9 cellular contexts compared by ENCODE assay signal in the genomic region with DNA sequence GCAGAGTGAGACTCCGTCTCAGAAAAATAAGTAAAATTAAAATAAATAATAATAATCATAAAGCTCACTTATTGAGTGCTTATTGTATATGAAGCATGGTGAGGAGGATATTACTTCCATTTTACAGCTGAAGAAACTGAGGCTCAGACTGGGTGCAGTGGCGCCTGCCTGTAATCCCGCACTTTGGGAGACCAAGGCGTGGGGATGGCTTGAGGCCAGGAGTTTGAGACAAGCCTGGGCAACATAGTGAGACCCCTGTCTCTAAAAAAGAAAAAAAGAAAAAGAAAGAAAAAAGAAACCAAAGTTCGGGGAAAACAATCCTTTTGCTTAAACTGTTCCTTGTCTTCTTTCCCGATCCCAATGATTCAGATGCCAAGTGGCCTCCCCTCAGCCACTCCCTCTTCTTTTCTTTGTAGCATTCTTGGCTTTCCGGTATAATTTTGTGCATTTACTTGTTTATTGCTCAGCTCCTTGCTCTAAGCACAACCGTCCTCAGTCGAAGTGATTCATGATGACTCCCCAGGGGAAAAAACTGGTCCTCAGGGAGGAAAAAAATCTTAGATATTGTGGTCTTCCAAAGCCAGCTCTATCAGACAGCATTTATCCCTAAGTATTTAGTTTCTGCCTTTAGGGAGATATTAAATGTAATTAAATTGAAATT. TPM values are rescaled to one million over a fixed set of nuclear protein-coding genes. Genes with fewer than 3 reads are reported as not detected.
A peak's percentile ranks its signal among the peaks of the same experiment; 100 is the strongest.
DNase-seq lines count a peak whose midpoint lies in the region; ATAC-seq and TF ChIP-seq lines count a peak whose summit lies in the region.
"Had no signal": no experiment of that assay in that cellular context is flagged by ENCODE, and none has a peak within 500 bp of the region (broad histone marks: within the 10 kb centered on the region; RNA-seq: fewer than 3 reads in every experiment).

No MANE protein-coding gene starts in this region.

- H3K4me3 ChIP-seq in fibroblast of lung (replicated peaks in 1 of 4; ENCODE audit: control extremely low read depth in 1 of 4, insufficient read depth in 1 of 4, low read depth in 3 of 4, low read length in 4 of 4) (peak overlapping the region in 2 of 4 experiments; percentile 6 to 35), skin epidermis (peak overlapping the region in 5 of 7 experiments; percentile 0 to 86 (median 8)), neuronal stem cell (ENCODE audit: low read length in 2 of 2) (no peak overlapping the region)

- H3K9me3 ChIP-seq in fibroblast of lung (ENCODE audit: control insufficient read depth, insufficient read depth, low read depth, low read length) (no peaks in the 10 kb centered on the region), neuronal stem cell (replicated peaks in 1 of 2; ENCODE audit: control insufficient read depth in 2 of 2, insufficient read depth in 1 of 2, low read depth in 1 of 2, low read length in 2 of 2) (peaks cover 0 to 2% of the 10 kb centered on the region in 2 donors)
- H3K9me3 ChIP-seq: lower lobe of right lung had no signal

- no peak overlapping the region for H3K14ac ChIP-seq in neuronal stem cell (ENCODE audit: low read length)

- no peak overlapping the region for H3K4me3 Mint-ChIP-seq in activated T-helper 17 cell treated with anti-CD3 and anti-CD28 coated beads, Interleukin-2, amount 50 U/mL, for 72 hours
- H3K4me3 Mint-ChIP-seq in naive thymus-derived CD8-positive, alpha-beta T cell: peak overlapping the region in 3 of 10 donors; percentile 26 to 57 (median 39)

- no peak overlapping the region for H4K91ac ChIP-seq in neuronal stem cell (ENCODE audit: low read depth, low read length, poor library complexity)

- H3K27ac Mint-ChIP-seq in activated T-helper 17 cell treated with anti-CD3 and anti-CD28 coated beads, Interleukin-2, amount 50 U/mL, for 72 hours: no peak overlapping the region
- no peak overlapping the region for H3K27ac Mint-ChIP-seq in naive thymus-derived CD8-positive, alpha-beta T cell

- H3K18ac ChIP-seq in neuronal stem cell (ENCODE audit: low read length): no peak overlapping the region

- H3K79me2 ChIP-seq in fibroblast of lung (ENCODE audit: control insufficient read depth, insufficient read depth, low read length): peaks cover 12% of the 10 kb centered on the region

- no CpG with 5 or more reads among the region's 9 CpGs for WGBS in neuronal stem cell (ENCODE audit: extremely low coverage in 2 of 2, insufficient read length in 2 of 2, insufficient replicate concordance in 1 of 2), 2 donors

- H3K36me3 ChIP-seq in fibroblast of lung (ENCODE audit: control insufficient read depth, insufficient read depth, low read length): peaks cover 10% of the 10 kb centered on the region
- H3K36me3 ChIP-seq in neuronal stem cell (replicated peaks in 1 of 2; ENCODE audit: control insufficient read depth in 2 of 2, insufficient read depth in 2 of 2, low read length in 2 of 2): peaks cover 28 to 47% of the 10 kb centered on the region in 2 donors

- no peak overlapping the region for H2AK5ac ChIP-seq in neuronal stem cell (ENCODE audit: low read depth, low read length)

- H3K4me1 Mint-ChIP-seq in activated T-helper 17 cell treated with anti-CD3 and anti-CD28 coated beads, Interleukin-2, amount 50 U/mL, for 72 hours: peaks cover 11% of the 10 kb centered on the region
- peaks cover 8 to 40% (median 22%) of the 10 kb centered on the region in 4 donors for H3K4me1 Mint-ChIP-seq in naive thymus-derived CD8-positive, alpha-beta T cell

- no peak for ATAC-seq in activated T-helper 17 cell treated with anti-CD3 and anti-CD28 coated beads, Interleukin-2, amount 50 U/mL, for 72 hours (replicated peaks)
- ATAC-seq in naive thymus-derived CD8-positive, alpha-beta T cell: no peak

- H3K9ac ChIP-seq in fibroblast of lung (ENCODE audit: insufficient read depth, low read length) (no peak overlapping the region), neuronal stem cell (ENCODE audit: low read depth, low read length, poor library complexity) (no peak overlapping the region)

- no peak for TF ChIP-seq CTCF in fibroblast of lung (conservative IDR thresholded peaks at IDR 0.05 in 1 of 2, IDR thresholded peaks at IDR 0.05 in 1 of 2; ENCODE audit: low read depth in 1 of 2, low read length in 2 of 2)

- no peak overlapping the region for H3K23ac ChIP-seq in neuronal stem cell (ENCODE audit: low read depth, low read length, poor library complexity)

- H2AFZ ChIP-seq in fibroblast of lung (ENCODE audit: low read length) (no peak overlapping the region), neuronal stem cell (ENCODE audit: low read length) (no peak overlapping the region)

- H2BK12ac ChIP-seq in neuronal stem cell (ENCODE audit: low read length): no peak overlapping the region

- H3K27ac ChIP-seq in fibroblast of lung (ENCODE audit: insufficient read depth, low read length): peak overlapping the region; percentile 27
- H3K27ac ChIP-seq in skin epidermis: peak overlapping the region in 18 of 21 experiments; percentile 10 to 96 (median 82)
- no peak overlapping the region for H3K27ac ChIP-seq in neuronal stem cell (replicated peaks; ENCODE audit: low read length)

- DNase-seq in GM03348 (ENCODE audit: low spot score) (peak; percentile 85), SW480 (ENCODE audit: low spot score) (peak; percentile 26), fibroblast of lung (ENCODE audit: low read depth in 2 of 2) (peak; percentile 73 to 88), neuronal stem cell (ENCODE audit: low spot score) (no peak)
- DNase-seq in activated naive CD4-positive, alpha-beta T cell treated with Interleukin-2 at 50 U/mL for 16 hours: no peak
- no peak for DNase-seq in naive thymus-derived CD8-positive, alpha-beta T cell

- H3K4ac ChIP-seq in neuronal stem cell (ENCODE audit: low read length): no peak overlapping the region

- no peak overlapping the region for H2BK5ac ChIP-seq in neuronal stem cell (ENCODE audit: low read length)

- no peaks in the 10 kb centered on the region for H4K20me1 ChIP-seq in fibroblast of lung (ENCODE audit: control insufficient read depth, extremely low read depth, insufficient read depth, low read length)

- peaks cover 48% of the 10 kb centered on the region for H3K36me3 Mint-ChIP-seq in activated T-helper 17 cell treated with anti-CD3 and anti-CD28 coated beads, Interleukin-2, amount 50 U/mL, for 72 hours (ENCODE audit: low read depth)
- H3K36me3 Mint-ChIP-seq in naive thymus-derived CD8-positive, alpha-beta T cell: peaks cover 0 to 26% (median 11%) of the 10 kb centered on the region in 3 donors

- no peak overlapping the region for H4K8ac ChIP-seq in neuronal stem cell (ENCODE audit: low read depth, low read length)

- no peak overlapping the region for H2BK15ac ChIP-seq in neuronal stem cell (ENCODE audit: low read length)

- peak overlapping the region; percentile 48 for H3K4me2 ChIP-seq in fibroblast of lung (ENCODE audit: extremely low read depth, insufficient read depth, low read length)
- H3K4me2 ChIP-seq in neuronal stem cell (ENCODE audit: insufficient read depth, low read length, poor library complexity, severe bottlenecking): no peak overlapping the region

- no peak overlapping the region for H2BK120ac ChIP-seq in neuronal stem cell (ENCODE audit: low read depth, low read length)

- POLR2A ChIA-PET in naive thymus-derived CD8-positive, alpha-beta T cell (lab: Charles Lee): interaction anchor here (0.7 to 12.3 kb wide), 6 partner anchors 15 to 308 kb away, joined by 3 to 116 read pairs (median 53); a partner anchor contains a TSS

- no peaks in the 10 kb centered on the region for H3K9me3 Mint-ChIP-seq in activated T-helper 17 cell treated with anti-CD3 and anti-CD28 coated beads, Interleukin-2, amount 50 U/mL, for 72 hours
- H3K9me3 Mint-ChIP-seq in naive thymus-derived CD8-positive, alpha-beta T cell: no peaks in the 10 kb centered on the region

- no peaks in the 10 kb centered on the region for H3K27me3 Mint-ChIP-seq in activated T-helper 17 cell treated with anti-CD3 and anti-CD28 coated beads, Interleukin-2, amount 50 U/mL, for 72 hours
- H3K27me3 Mint-ChIP-seq in naive thymus-derived CD8-positive, alpha-beta T cell: no peaks in the 10 kb centered on the region

- H3K4me1 ChIP-seq in fibroblast of lung (ENCODE audit: control insufficient read depth, extremely low read depth, insufficient read depth, low read length) (peaks cover 9% of the 10 kb centered on the region), neuronal stem cell (ENCODE audit: control insufficient read depth in 2 of 2, insufficient read depth in 1 of 2, low read depth in 1 of 2, low read length in 2 of 2) (peaks cover 6 to 8% of the 10 kb centered on the region in 2 donors)

- H3K79me1 ChIP-seq in neuronal stem cell (ENCODE audit: low read depth, low read length): peaks cover 17% of the 10 kb centered on the region

- H3K27me3 ChIP-seq in fibroblast of lung (ENCODE audit: control insufficient read depth, insufficient read depth, low read length): no peaks in the 10 kb centered on the region
- H3K27me3 ChIP-seq in neuronal stem cell (ENCODE audit: control insufficient read depth in 3 of 3, insufficient read depth in 3 of 3, low read depth in 1 of 3, low read length in 3 of 3): no peaks in the 10 kb centered on the region

RNA-seq across cellular contexts. Expression of a gene that starts 1.0 kb away (rescaled TPM):
- 296 and 385 TPM in 2 replicates for total RNA-seq in fibroblast of lung
- polyA plus RNA-seq in fibroblast of lung: 169 and 236 TPM in 2 replicates
- polyA plus RNA-seq in fibroblast of lung (2012): 190 and 275 TPM in 2 replicates
- 106 and 110 TPM in 2 replicates for polyA minus RNA-seq in fibroblast of lung (ENCODE audit: low replicate concordance)
- 100 to 1,000 TPM; 174 to 235 TPM for total RNA-seq in activated T-helper 17 cell treated with anti-CD3 and anti-CD28 coated beads, Interleukin-2, amount 50 U/mL, for 72 hours
- polyA plus RNA-seq in neuronal stem cell (2013, experiment 1 of 2): 165 TPM
- polyA plus RNA-seq in neuronal stem cell (2013, experiment 2 of 2): 159 TPM
- 100 to 1,000 TPM; 363 to 378 TPM for total RNA-seq in naive thymus-derived CD8-positive, alpha-beta T cell
- polyA plus RNA-seq in naive thymus-derived CD8-positive, alpha-beta T cell: 100 to 1,000 TPM; 226 to 282 (median 269) TPM

RNA-seq across cellular contexts. Expression of a gene that starts 9.2 kb away (rescaled TPM):
- total RNA-seq in fibroblast of lung: 2.6 and 3.3 TPM in 2 replicates
- polyA plus RNA-seq in fibroblast of lung: 0.68 and 0.88 TPM in 2 replicates
- 2.8 and 3.2 TPM in 2 replicates for polyA plus RNA-seq in fibroblast of lung (2012)
- 0.96 and 8.7 TPM in 2 replicates for polyA minus RNA-seq in fibroblast of lung (ENCODE audit: low replicate concordance)
- total RNA-seq in activated T-helper 17 cell treated with anti-CD3 and anti-CD28 coated beads, Interleukin-2, amount 50 U/mL, for 72 hours: 100 to 1,000 TPM; 114 to 237 TPM
- 4.2 TPM for polyA plus RNA-seq in neuronal stem cell (2013, experiment 1 of 2)
- 3.9 TPM for polyA plus RNA-seq in neuronal stem cell (2013, experiment 2 of 2)
- total RNA-seq in naive thymus-derived CD8-positive, alpha-beta T cell: 10 to 100 TPM; 61.4 to 68.0 TPM
- polyA plus RNA-seq in naive thymus-derived CD8-positive, alpha-beta T cell: 1 to 10 TPM; 2.2 to 4.2 (median 2.9) TPM

RNA-seq across cellular contexts. Expression of a gene that starts 14.5 kb away (rescaled TPM):
- 22.6 and 26.5 TPM in 2 replicates for total RNA-seq in fibroblast of lung
- polyA plus RNA-seq in fibroblast of lung: 15.3 and 19.7 TPM in 2 replicates
- 23.1 and 33.0 TPM in 2 replicates for polyA plus RNA-seq in fibroblast of lung (2012)
- polyA minus RNA-seq in fibroblast of lung (ENCODE audit: low replicate concordance): 54.1 and 151 TPM in 2 replicates
- 100 to 1,000 TPM; 205 to 372 TPM for total RNA-seq in activated T-helper 17 cell treated with anti-CD3 and anti-CD28 coated beads, Interleukin-2, amount 50 U/mL, for 72 hours
- polyA plus RNA-seq in neuronal stem cell (2013, experiment 1 of 2): 16.9 TPM
- 18.4 TPM for polyA plus RNA-seq in neuronal stem cell (2013, experiment 2 of 2)
- total RNA-seq in naive thymus-derived CD8-positive, alpha-beta T cell: 100 to 1,000 TPM; 109 to 122 TPM
- 10 to 100 TPM; 15.7 to 42.7 (median 25.8) TPM for polyA plus RNA-seq in naive thymus-derived CD8-positive, alpha-beta T cell

RNA-seq across cellular contexts. Expression of a gene that starts 18.2 kb away (rescaled TPM):
- total RNA-seq in fibroblast of lung: 0.26 and 0.33 TPM in 2 replicates
- 0.12 and 0.14 TPM in 2 replicates for polyA plus RNA-seq in fibroblast of lung
- polyA plus RNA-seq in fibroblast of lung (2012): 0.15 and 0.16 TPM in 2 replicates
- 0.44 TPM in 1 of 2 replicates, not detected in the other for polyA minus RNA-seq in fibroblast of lung (ENCODE audit: low replicate concordance)
- total RNA-seq in activated T-helper 17 cell treated with anti-CD3 and anti-CD28 coated beads, Interleukin-2, amount 50 U/mL, for 72 hours: 10 to 100 TPM in 1 of 2 donors, 1 to 10 TPM in 1; 5.7 to 47.0 TPM
- not detected for polyA plus RNA-seq in neuronal stem cell (2013, experiment 1 of 2)
- polyA plus RNA-seq in neuronal stem cell (2013, experiment 2 of 2): not detected
- total RNA-seq in naive thymus-derived CD8-positive, alpha-beta T cell: 1 to 10 TPM; 1.3 to 1.8 TPM
- under 1 TPM; 0.54 to 0.82 (median 0.65) TPM for polyA plus RNA-seq in naive thymus-derived CD8-positive, alpha-beta T cell

RNA-seq across cellular contexts. Expression of a gene that starts 34.6 kb away (rescaled TPM):
- total RNA-seq in fibroblast of lung: 25.7 and 29.4 TPM in 2 replicates
- polyA plus RNA-seq in fibroblast of lung: 17.0 and 29.0 TPM in 2 replicates
- 20.6 and 28.2 TPM in 2 replicates for polyA plus RNA-seq in fibroblast of lung (2012)
- 14.5 and 15.7 TPM in 2 replicates for polyA minus RNA-seq in fibroblast of lung (ENCODE audit: low replicate concordance)
- total RNA-seq in activated T-helper 17 cell treated with anti-CD3 and anti-CD28 coated beads, Interleukin-2, amount 50 U/mL, for 72 hours: 10 to 100 TPM; 52.5 to 65.0 TPM
- 0.77 TPM for polyA plus RNA-seq in neuronal stem cell (2013, experiment 1 of 2)
- polyA plus RNA-seq in neuronal stem cell (2013, experiment 2 of 2): 0.71 TPM
- total RNA-seq in naive thymus-derived CD8-positive, alpha-beta T cell: 100 to 1,000 TPM; 109 to 113 TPM
- polyA plus RNA-seq in naive thymus-derived CD8-positive, alpha-beta T cell: 10 to 100 TPM; 32.0 to 51.3 (median 34.6) TPM

Comparison
In these comparisons a context has a peak if more than half of its experiments do, and no peak if none do; other contexts are left out.
1. DNase-seq: peak in GM03348 (single experiment), SW480 (single experiment) and fibroblast of lung (2 of 2); none in neuronal stem cell (single experiment), activated naive CD4-positive, alpha-beta T cell treated with Interleukin-2 at 50 U/mL for 16 hours (single experiment) and naive thymus-derived CD8-positive, alpha-beta T cell (0 of 10).
2. H3K4me3 ChIP-seq: peak in skin epidermis (5 of 7); none in neuronal stem cell (0 of 2).
3. RNA of a gene that starts 9.2 kb away (total RNA-seq): 114 to 237 TPM in activated T-helper 17 cell treated with anti-CD3 and anti-CD28 coated beads, Interleukin-2, amount 50 U/mL, for 72 hours and 61.4 to 68.0 TPM in naive thymus-derived CD8-positive, alpha-beta T cell; 2.6 to 3.3 TPM in fibroblast of lung; every median in the first group is over 10 times any median in the second.